In the genomic region with DNA sequence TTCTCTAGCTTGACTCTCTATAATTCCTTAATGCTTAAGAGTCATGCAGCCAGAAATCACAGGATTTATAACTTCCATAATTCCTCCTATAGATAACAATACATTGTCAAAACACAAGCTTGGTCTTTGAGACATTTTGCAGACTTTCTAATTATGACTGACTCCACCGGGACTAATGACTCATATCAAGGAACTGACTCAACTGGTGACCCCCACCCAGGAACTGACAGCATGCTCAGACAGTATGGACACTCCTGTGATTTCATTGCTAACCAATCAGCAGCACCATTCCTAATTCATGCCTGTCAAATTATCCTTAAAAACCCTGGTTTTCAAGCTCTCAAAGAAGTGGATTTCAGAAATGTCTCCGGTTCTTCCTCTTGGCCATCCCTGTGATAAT, we compare ENCODE assay signal across 18 cellular contexts.
DNase-seq lines count a peak whose midpoint lies in the region; FAIRE-seq and TF ChIP-seq lines count a peak whose summit lies in the region.
"Had no signal": no experiment of that assay in that cellular context is flagged by ENCODE, and none has a peak within 500 bp of the region (broad histone marks: within the 10 kb centered on the region; RNA-seq: fewer than 3 reads in every experiment).

No MANE protein-coding gene starts in this region.

- H3K4me2 ChIP-seq in endothelial cell of umbilical vein (ENCODE audit: insufficient read depth, low read length), result no peak overlapping the region
- H3K4me2 ChIP-seq: BLaER1 treated with 17β-estradiol and CSF1 and Interleukin-3, amounts not matched to agents 10 nM and 100 nM had no signal

- H3K36me3 ChIP-seq in endothelial cell of umbilical vein (ENCODE audit: control insufficient read depth in 2 of 2, extremely low read depth in 1 of 2, insufficient read depth in 2 of 2, low read length in 2 of 2), result no peaks in the 10 kb centered on the region
- H3K36me3 ChIP-seq: BLaER1 treated with 17β-estradiol and CSF1 and Interleukin-3, amounts not matched to agents 10 nM and 100 nM had no signal

- intact Hi-C loops in endothelial cell of umbilical vein (cut with micrococcal nuclease), result no loop called here

- FAIRE-seq in endothelial cell of umbilical vein (lab: Jason Lieb, UNC), result peak; percentile 18
- FAIRE-seq: RCC 7860 had no signal

- H3K9me1 ChIP-seq in endothelial cell of umbilical vein (replicated peaks; ENCODE audit: control insufficient read depth, extremely low read depth, insufficient read depth, low read length), result no peaks in the 10 kb centered on the region

- no peak for TF ChIP-seq CTCF in GM13977 (IDR thresholded peaks at IDR 0.05; ENCODE audit: extremely low read depth, insufficient read depth, missing control alignments)
- TF ChIP-seq CTCF in endothelial cell of umbilical vein (IDR thresholded peaks at IDR 0.05; ENCODE audit: extremely low read depth in 1 of 2, insufficient read depth in 1 of 2, low read depth in 1 of 2, low read length in 2 of 2), result no peak

- no peaks in the 10 kb centered on the region for H4K20me1 ChIP-seq in endothelial cell of umbilical vein (replicated peaks; ENCODE audit: control insufficient read depth, extremely low read depth, insufficient read depth, low read length)
- H4K20me1 ChIP-seq: BLaER1 treated with 17β-estradiol and CSF1 and Interleukin-3, amounts not matched to agents 10 nM and 100 nM had no signal

- H3K9ac ChIP-seq in endothelial cell of umbilical vein (replicated peaks; ENCODE audit: extremely low read depth, insufficient read depth, low read length), result no peak overlapping the region
- H3K9ac ChIP-seq: BLaER1 treated with 17β-estradiol and CSF1 and Interleukin-3, amounts not matched to agents 10 nM and 100 nM had no signal

- dilution Hi-C loops in endothelial cell of umbilical vein (cut with MboI; ENCODE audit: extremely low pct_ligation_motif_present, low sequenced_read_pairs), result no loop called here

- no peak overlapping the region for H3K27ac ChIP-seq in endothelial cell of umbilical vein (ENCODE audit: insufficient read depth, low read depth, low read length)
- H3K27ac ChIP-seq: BLaER1 treated with 17β-estradiol and CSF1 and Interleukin-3, amounts not matched to agents 10 nM and 100 nM; SK-N-MC had no signal

- no peak overlapping the region for H3K4me3 ChIP-seq in endothelial cell of umbilical vein (replicated peaks in 1 of 3; ENCODE audit: insufficient read depth in 1 of 3, low read depth in 1 of 3, low read length in 3 of 3)
- H3K4me3 ChIP-seq: BLaER1 treated with 17β-estradiol and CSF1 and Interleukin-3, amounts not matched to agents 10 nM and 100 nM; SK-N-MC had no signal

- no peak overlapping the region for H2AFZ ChIP-seq in endothelial cell of umbilical vein (ENCODE audit: low read depth, low read length)

- peak; percentile 6 for DNase-seq in GM13977 (ENCODE audit: low spot score)
- DNase-seq in RKO (ENCODE audit: low spot score), result peak; percentile 41
- DNase-seq in endothelial cell of umbilical vein (ENCODE audit: low read depth, low spot score), result peak; percentile 20
- DNase-seq in iris pigment epithelial cell (ENCODE audit: low read depth), result peak; percentile 34
- no peak for DNase-seq in inferior parietal cortex (ENCODE audit: extremely low spot score)
- no peak for DNase-seq in amygdala (lab: John Stamatoyannopoulos, UW)
- DNase-seq in DMS 273 (lab: John Stamatoyannopoulos, UW; ENCODE audit: unreplicated experiment), result no peak
- DNase-seq: CD4-positive, alpha-beta memory T cell; GF-D8; NCI-H1417 treated with DMSO at 0.1 percent for 48 hours; NCI-H187; NCI-H446 treated with DMSO at 0.1 percent for 48 hours; NCI-H526 treated with DMSO at 0.1 percent for 48 hours; OCI-M1; SHP77 treated with DMSO at 0.1 percent for 48 hours had no signal

- CTCF ChIA-PET in endothelial cell of umbilical vein (lab: Charles Lee), result no interaction called here

- no TSS peak for BruUV-seq in endothelial cell of umbilical vein (replicated peaks; lab: Mats Ljungman, UMichigan)

- H3K9me3 ChIP-seq in endothelial cell of umbilical vein (replicated peaks; ENCODE audit: control insufficient read depth, insufficient read depth, low read length), result no peaks in the 10 kb centered on the region

- no peaks in the 10 kb centered on the region for H3K4me1 ChIP-seq in endothelial cell of umbilical vein (ENCODE audit: control insufficient read depth, extremely low read depth, insufficient read depth, low read length)
- H3K4me1 ChIP-seq: BLaER1 treated with 17β-estradiol and CSF1 and Interleukin-3, amounts not matched to agents 10 nM and 100 nM had no signal

- no peak for TF ChIP-seq POLR2A in endothelial cell of umbilical vein (IDR thresholded peaks at IDR 0.05; ENCODE audit: low read depth, low read length)

- POLR2A ChIA-PET in endothelial cell of umbilical vein (lab: Charles Lee), result no interaction called here

- in situ Hi-C loops in GM13977 (cut with MboI; ENCODE audit: low pct_unique_long_range_greater_than_20kb, low sequenced_read_pairs, unreplicated experiment), result no loop called here

- no peaks in the 10 kb centered on the region for H3K79me2 ChIP-seq in endothelial cell of umbilical vein (ENCODE audit: control insufficient read depth, insufficient read depth, low read length)

- no peaks in the 10 kb centered on the region for H3K27me3 ChIP-seq in endothelial cell of umbilical vein (ENCODE audit: control insufficient read depth in 2 of 2, insufficient read depth in 2 of 2, low read length in 2 of 2)
- H3K27me3 ChIP-seq: BLaER1 treated with 17β-estradiol and CSF1 and Interleukin-3, amounts not matched to agents 10 nM and 100 nM had no signal

TF ChIP-seq in endothelial cell of umbilical vein, 7 proteins besides CTCF, POLR2A, EP300 and RAD21:
- no peak for TF ChIP-seq MYC (IDR thresholded peaks at IDR 0.05; ENCODE audit: low read depth, low read length)
- no peak for TF ChIP-seq EZH2 (IDR thresholded peaks at IDR 0.05; ENCODE audit: borderline replicate concordance, low read depth, low read length, severe bottlenecking)
- no peak for TF ChIP-seq GATA2 (IDR thresholded peaks at IDR 0.05; ENCODE audit: insufficient read depth, insufficient read length, low read depth, low read length)
- TF ChIP-seq, protein P1, sequence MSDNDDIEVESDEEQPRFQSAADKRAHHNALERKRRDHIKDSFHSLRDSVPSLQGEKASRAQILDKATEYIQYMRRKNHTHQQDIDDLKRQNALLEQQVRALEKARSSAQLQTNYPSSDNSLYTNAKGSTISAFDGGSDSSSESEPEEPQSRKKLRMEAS (IDR thresholded peaks at IDR 0.05; ENCODE audit: insufficient read depth, insufficient read length), result no peak
- peak; percentile 26 for TF ChIP-seq JUN (IDR thresholded peaks at IDR 0.05; ENCODE audit: borderline replicate concordance, insufficient read depth, insufficient read length, low read depth)
- no peak for TF ChIP-seq POLR2AphosphoS5 (IDR thresholded peaks at IDR 0.05; ENCODE audit: insufficient read depth, low read depth, low read length)
- TF ChIP-seq FOS (IDR thresholded peaks at IDR 0.05; ENCODE audit: borderline replicate concordance, insufficient read depth, low read length), result peak; percentile 66

Comparison
In these comparisons a context has a peak if more than half of its experiments do, and no peak if none do; other contexts are left out.
1. DNase-seq: peak in GM13977 (single experiment), RKO (single experiment), endothelial cell of umbilical vein (single experiment) and iris pigment epithelial cell (single experiment); none in inferior parietal cortex (single experiment), amygdala (0 of 56) and DMS 273 (single experiment).